In genomic region chr9:108473209-108474112, GRCh38 we compare ENCODE assay signal across 1 cellular context.
A peak's percentile ranks its signal among the peaks of the same experiment; 100 is the strongest.
TF ChIP-seq lines count a peak whose summit lies in the region.

No MANE protein-coding gene starts in this region.

TF ChIP-seq in A549, 52 proteins besides CTCF, POLR2A, EP300 and RAD21 (continued from another document):
- peak; percentile 8; the same call in 1 of the 2 replicates for TF ChIP-seq MAX (IDR thresholded peaks at IDR 0.05)
- TF ChIP-seq FOSB (CRISPR knock-in tag; IDR thresholded peaks at IDR 0.05): no peak
- no peak for TF ChIP-seq RCOR1 (IDR thresholded peaks at IDR 0.05; ENCODE audit: low read depth, low read length)
- no peak for TF ChIP-seq ATOH8 (CRISPR knock-in tag; IDR thresholded peaks at IDR 0.05; ENCODE audit: low read depth)
- TF ChIP-seq ESRRA (IDR thresholded peaks at IDR 0.05; ENCODE audit: borderline replicate concordance, low read length): no peak
- no peak for TF ChIP-seq MAZ (IDR thresholded peaks at IDR 0.05; ENCODE audit: borderline replicate concordance, low read depth, low read length)
- TF ChIP-seq RARB (CRISPR knock-in tag; IDR thresholded peaks at IDR 0.05): no peak
- TF ChIP-seq SREBF2 (IDR thresholded peaks at IDR 0.05): no peak
- no peak for TF ChIP-seq CBX8 (IDR thresholded peaks at IDR 0.05)
- TF ChIP-seq MAFK (IDR thresholded peaks at IDR 0.05; ENCODE audit: partially characterized antibody): no peak
- no peak for TF ChIP-seq EHF (CRISPR knock-in tag; IDR thresholded peaks at IDR 0.05)
- TF ChIP-seq ELK1 (IDR thresholded peaks at IDR 0.05; ENCODE audit: low read depth, low read length): no peak
- TF ChIP-seq NFE2L2 (conservative IDR thresholded peaks at IDR 0.05; ENCODE audit: low read length): no peak
- no peak for TF ChIP-seq KDM5A (IDR thresholded peaks at IDR 0.05)
- TF ChIP-seq ZC3H11A (IDR thresholded peaks at IDR 0.05): no peak
- no peak for TF ChIP-seq RNF2 (IDR thresholded peaks at IDR 0.05; ENCODE audit: borderline replicate concordance, low read depth)
- TF ChIP-seq E2F6 (IDR thresholded peaks at IDR 0.05; ENCODE audit: borderline replicate concordance, low read depth): no peak
- TF ChIP-seq MYC (IDR thresholded peaks at IDR 0.05; ENCODE audit: borderline replicate concordance, low read length): 0 out of 2 replicates have a peak, but pooled peaks have one; percentile 44
- TF ChIP-seq JUN (IDR thresholded peaks at IDR 0.05): peak; percentile 74 to 87; a peak in 4 of 5 replicates
- no peak for TF ChIP-seq PHF8 (IDR thresholded peaks at IDR 0.05; ENCODE audit: borderline replicate concordance, low read depth)
- TF ChIP-seq HMGXB4 (CRISPR knock-in tag; IDR thresholded peaks at IDR 0.05; ENCODE audit: borderline replicate concordance): no peak
- no peak for TF ChIP-seq HOXA7 (CRISPR knock-in tag; IDR thresholded peaks at IDR 0.05)
- TF ChIP-seq FOXS1 (CRISPR knock-in tag; IDR thresholded peaks at IDR 0.05): peak; percentile 92; the same call in 1 of the 2 replicates
- peak; percentile 5; the same call in 1 of the 2 replicates for TF ChIP-seq FOSL2 (IDR thresholded peaks at IDR 0.05)
- peak; percentile 61 for TF ChIP-seq FOSL2 (CRISPR knock-in tag; IDR thresholded peaks at IDR 0.05)
- no peak for TF ChIP-seq ZFP36 (IDR thresholded peaks at IDR 0.05; ENCODE audit: borderline replicate concordance, partially characterized antibody)
- TF ChIP-seq BCL3 (IDR thresholded peaks at IDR 0.05): no peak; the same call in 2 of the 3 replicates
- TF ChIP-seq CHD4 (IDR thresholded peaks at IDR 0.05; ENCODE audit: borderline replicate concordance): no peak
- TF ChIP-seq USF2 (IDR thresholded peaks at IDR 0.05): no peak
- TF ChIP-seq HES2 (IDR thresholded peaks at IDR 0.05): peak; percentile 68
- no peak for TF ChIP-seq HOXB13 (CRISPR knock-in tag; IDR thresholded peaks at IDR 0.05; ENCODE audit: low read depth)
- no peak for TF ChIP-seq EHMT2 (IDR thresholded peaks at IDR 0.05; ENCODE audit: low read depth)
- TF ChIP-seq CHD2 (IDR thresholded peaks at IDR 0.05; ENCODE audit: low read length, partially characterized antibody): no peak
- TF ChIP-seq CEBPB (IDR thresholded peaks at IDR 0.05): peak; percentile 37 to 69; a peak in 3 of 4 replicates
- no peak for TF ChIP-seq NR3C1 (IDR thresholded peaks at IDR 0.05)
- TF ChIP-seq NPAS2 (CRISPR knock-in tag; IDR thresholded peaks at IDR 0.05; ENCODE audit: borderline replicate concordance): no peak
- peak; percentile 72 for TF ChIP-seq GATA3 (IDR thresholded peaks at IDR 0.05; ENCODE audit: borderline replicate concordance)
- TF ChIP-seq ZSCAN20 (CRISPR knock-in tag; IDR thresholded peaks at IDR 0.05): no peak
- no peak for TF ChIP-seq REST (IDR thresholded peaks at IDR 0.05)
- TF ChIP-seq HOXB5 (CRISPR knock-in tag; IDR thresholded peaks at IDR 0.05): peak; percentile 87; the same call in 1 of the 2 replicates
- TF ChIP-seq TP53 (CRISPR knock-in tag; IDR thresholded peaks at IDR 0.05): no peak
- no peak for TF ChIP-seq TFCP2L1 (CRISPR knock-in tag; IDR thresholded peaks at IDR 0.05)
- TF ChIP-seq HDAC2 (IDR thresholded peaks at IDR 0.05): no peak
- no peak for TF ChIP-seq CBX2 (IDR thresholded peaks at IDR 0.05; ENCODE audit: borderline replicate concordance, low read depth)
- no peak for TF ChIP-seq POLR2AphosphoS2 (conservative IDR thresholded peaks at IDR 0.05; ENCODE audit: low read length)
